ENCODE assay signal across 2 cellular contexts in the genomic region with DNA sequence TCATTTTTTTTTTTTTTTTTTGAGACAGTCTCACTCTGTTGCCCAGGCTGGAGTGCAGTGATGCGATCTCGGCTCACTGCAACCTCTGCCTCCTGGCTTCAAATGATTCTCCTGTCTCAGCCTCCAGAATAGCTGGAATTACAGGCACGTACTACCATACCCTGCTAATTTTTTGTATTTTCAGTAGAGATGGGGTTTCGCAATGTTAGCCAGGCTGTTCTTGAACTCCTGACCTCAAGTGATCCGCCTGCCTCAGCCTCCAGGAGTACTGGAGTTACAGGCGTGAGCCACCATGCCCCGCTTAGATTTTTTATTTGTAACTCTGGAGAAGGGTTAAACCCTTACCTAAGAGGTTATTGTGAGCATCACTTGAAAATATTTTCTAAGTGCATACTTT.
TF ChIP-seq lines count a peak whose summit lies in the region.

No MANE protein-coding gene starts in this region.

TF ChIP-seq in A549, 52 proteins besides CTCF, POLR2A, EP300 and RAD21:
- peak; percentile 76 to 92; a peak in 3 of 4 replicates for TF ChIP-seq CEBPB (IDR thresholded peaks at IDR 0.05)

TF ChIP-seq in K562, 482 proteins besides CTCF, POLR2A, EP300 and RAD21:
- peak; percentile 71 for TF ChIP-seq CEBPB (tag; IDR thresholded peaks at IDR 0.05)
